In the genomic region with DNA sequence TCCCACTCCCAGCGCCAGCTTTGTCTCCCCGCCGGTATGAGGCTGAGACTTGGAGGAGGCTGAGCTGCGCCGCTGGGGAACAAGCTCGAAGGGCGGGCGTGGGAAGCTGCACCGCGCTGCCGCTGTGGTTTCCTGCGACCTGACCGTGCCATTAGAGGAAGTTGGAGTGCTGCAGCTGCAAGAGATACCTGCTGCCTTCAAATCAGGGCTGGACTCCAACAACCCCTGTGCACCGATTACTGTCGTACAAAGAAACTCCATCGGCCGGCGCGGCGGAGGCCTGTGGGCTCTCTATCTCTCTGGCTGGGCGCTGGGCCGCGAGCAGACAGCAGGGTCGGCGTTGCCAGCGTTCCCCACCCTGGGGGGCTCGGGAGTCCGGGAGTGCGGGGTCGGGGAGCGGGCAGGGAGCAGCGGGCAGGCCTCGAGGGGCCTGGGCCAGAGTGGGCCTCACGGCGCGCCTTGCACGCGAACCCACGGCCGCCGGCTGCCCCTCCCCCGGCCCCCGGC, we compare ENCODE assay signal across 8 cellular contexts. TPM values are rescaled to one million over a fixed set of nuclear protein-coding genes. Genes with fewer than 3 reads are reported as not detected.
DNase-seq lines count a peak whose midpoint lies in the region; ATAC-seq and TF ChIP-seq lines count a peak whose summit lies in the region.

No MANE protein-coding gene starts in this region.

- H3K36me3 ChIP-seq in OCI-LY1 (ENCODE audit: insufficient read depth, low read length): peaks cover 11% of the 10 kb centered on the region; the same call in 1 of the 2 replicates

- no peaks in the 10 kb centered on the region for H3K27me3 ChIP-seq in OCI-LY1 (ENCODE audit: insufficient read depth, low read length)

- peak overlapping the region; percentile 74 to 93 (median 90) for H3K27ac Mint-ChIP-seq in CD14-positive monocyte
- peak overlapping the region; percentile 95 for H3K27ac Mint-ChIP-seq in stimulated activated effector memory CD8-positive, alpha-beta T cell treated with anti-CD3 and anti-CD28 coated beads, Interleukin-12 subunit alpha, Interleukin-12 subunit beta, amount 100 ng/mL, for 72 hours

- peak overlapping the region; percentile 81; the same call in 1 of the 2 replicates for H2AFZ ChIP-seq in OCI-LY1 (ENCODE audit: low read length)

- peak overlapping the region; percentile 95 for H3K9ac ChIP-seq in OCI-LY1 (ENCODE audit: low read length)

- TF ChIP-seq CTCF in CD14-positive monocyte (IDR thresholded peaks at IDR 0.05): no peak
- TF ChIP-seq CTCF in OCI-LY1 (IDR thresholded peaks at IDR 0.05; ENCODE audit: low read length): no peak

- peaks cover 4 to 11% (median 4%) of the 10 kb centered on the region in 3 donors for H3K27me3 Mint-ChIP-seq in CD14-positive monocyte (ENCODE audit: low read depth in 3 of 3)

- no peak for TF ChIP-seq POLR2A in erythroblast (IDR thresholded peaks at IDR 0.05; ENCODE audit: low read length)

- H3K4me2 ChIP-seq in OCI-LY1 (ENCODE audit: low read length): peak overlapping the region; percentile 97

- no peaks in the 10 kb centered on the region for H3K9me3 ChIP-seq in OCI-LY1 (ENCODE audit: low read length)

- no peaks in the 10 kb centered on the region for H3K9me3 Mint-ChIP-seq in CD14-positive monocyte
- no peaks in the 10 kb centered on the region for H3K9me3 Mint-ChIP-seq in stimulated activated effector memory CD8-positive, alpha-beta T cell treated with anti-CD3 and anti-CD28 coated beads, Interleukin-12 subunit alpha, Interleukin-12 subunit beta, amount 100 ng/mL, for 72 hours

- intact Hi-C loops in CD14-positive monocyte (cut with micrococcal nuclease): loop anchor here (5.0 to 10.0 kb wide), 3 partner anchors 100 to 220 kb away; a partner anchor contains a TSS

- no peaks in the 10 kb centered on the region for H3F3A ChIP-seq in OCI-LY1 (ENCODE audit: insufficient read depth, low read length)

- H3K4me1 Mint-ChIP-seq in CD14-positive monocyte: peaks cover 39% of the 10 kb centered on the region
- peaks cover 18% of the 10 kb centered on the region for H3K4me1 Mint-ChIP-seq in stimulated activated effector memory CD8-positive, alpha-beta T cell treated with anti-CD3 and anti-CD28 coated beads, Interleukin-12 subunit alpha, Interleukin-12 subunit beta, amount 100 ng/mL, for 72 hours

- no peaks in the 10 kb centered on the region for H4K20me1 ChIP-seq in OCI-LY1 (ENCODE audit: insufficient read depth, low read length)

- peaks cover 8 to 9% of the 10 kb centered on the region in 2 donors for H3K36me3 Mint-ChIP-seq in CD14-positive monocyte
- peaks cover 20% of the 10 kb centered on the region for H3K36me3 Mint-ChIP-seq in stimulated activated effector memory CD8-positive, alpha-beta T cell treated with anti-CD3 and anti-CD28 coated beads, Interleukin-12 subunit alpha, Interleukin-12 subunit beta, amount 100 ng/mL, for 72 hours

- DNase-seq in CD14-positive monocyte (ENCODE audit: low spot score) (peak; percentile 82), activated T-cell treated with anti-CD3 and anti-CD28 coated beads for 4 hours (peak; percentile 63), erythroblast (lab: John Stamatoyannopoulos, UW) (peak; percentile 72), myocyte (ENCODE audit: low read depth) (peak; percentile 71)
- peak; percentile 42 to 86 for DNase-seq in stimulated activated effector memory CD8-positive, alpha-beta T cell treated with anti-CD3 and anti-CD28 coated beads, Interleukin-12 subunit alpha, Interleukin-12 subunit beta, amount 100 ng/mL, for 72 hours (ENCODE audit: low spot score in 2 of 2)

- H3K4me3 ChIP-seq in OCI-LY1 (ENCODE audit: low read depth, low read length, poor library complexity, severe bottlenecking): peak overlapping the region; percentile 74

- peaks cover 27% of the 10 kb centered on the region for H3K4me1 ChIP-seq in OCI-LY1 (ENCODE audit: insufficient read depth, low read length, severe bottlenecking)

- peaks cover 39% of the 10 kb centered on the region for H3K79me2 ChIP-seq in OCI-LY1 (ENCODE audit: insufficient read depth, low read length)

- no peaks in the 10 kb centered on the region for H3K9me2 ChIP-seq in OCI-LY1 (ENCODE audit: low read depth, low read length)

- H3K27ac ChIP-seq in OCI-LY1 (ENCODE audit: low read depth, low read length, poor library complexity, severe bottlenecking): peak overlapping the region; percentile 94

- peak overlapping the region; percentile 83 to 86 for H3K4me3 Mint-ChIP-seq in CD14-positive monocyte
- H3K4me3 Mint-ChIP-seq in stimulated activated effector memory CD8-positive, alpha-beta T cell treated with anti-CD3 and anti-CD28 coated beads, Interleukin-12 subunit alpha, Interleukin-12 subunit beta, amount 100 ng/mL, for 72 hours: peak overlapping the region; percentile 82

- peak; percentile 51 for ATAC-seq in GM19372 (IDR thresholded peaks at IDR 0.05; ENCODE audit: low read depth, unreplicated experiment)
- peak; percentile 36 for ATAC-seq in HG03469 (IDR thresholded peaks at IDR 0.05; ENCODE audit: unreplicated experiment)
- ATAC-seq in stimulated activated effector memory CD8-positive, alpha-beta T cell treated with anti-CD3 and anti-CD28 coated beads, Interleukin-12 subunit alpha, Interleukin-12 subunit beta, amount 100 ng/mL, for 72 hours: peak; percentile 75

RNA-seq across cellular contexts. Expression of a gene that starts 1.2 kb away (rescaled TPM):
- polyA plus RNA-seq in CD14-positive monocyte: 10 to 100 TPM; 25.2 to 43.3 TPM
- total RNA-seq in myocyte: 56.6 and 62.8 TPM in 2 replicates
- 12.9 TPM for polyA plus RNA-seq in myocyte (2012)

Comparison
In these comparisons a context has a peak if more than half of its experiments do, and no peak if none do; other contexts are left out.
1. Peak in every context shown above with its lines: DNase-seq, ATAC-seq, H3K4me3 ChIP-seq and H3K27ac ChIP-seq.